In the genomic region with DNA sequence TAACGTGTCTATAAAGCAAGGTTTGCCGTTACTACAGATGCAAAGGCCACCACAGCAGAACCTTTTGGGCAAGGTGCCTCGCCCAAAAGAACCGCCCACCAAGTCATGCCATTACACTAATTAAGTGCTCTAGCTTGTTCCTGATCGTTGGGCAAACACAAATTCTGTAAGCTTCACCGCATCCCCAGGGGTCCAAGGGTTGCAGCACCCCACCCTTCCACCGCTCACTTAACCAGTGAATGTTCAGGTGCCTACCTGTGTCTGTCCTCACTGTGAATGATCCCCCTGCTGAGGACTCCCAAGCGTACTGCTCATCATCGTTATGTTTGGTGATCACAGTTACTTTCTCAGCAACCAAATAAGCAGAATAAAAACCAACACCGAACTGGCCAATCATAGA, we compare ENCODE assay signal across 1 cellular context.
A peak's percentile ranks its signal among the peaks of the same experiment; 100 is the strongest.
TF ChIP-seq lines count a peak whose summit lies in the region.

No MANE protein-coding gene starts in this region.

TF ChIP-seq in HepG2, 621 proteins besides CTCF, POLR2A, EP300 and RAD21:
- TF ChIP-seq TBX2 (CRISPR knock-in tag; IDR thresholded peaks at IDR 0.05; ENCODE audit: borderline replicate concordance): no peak
- no peak for TF ChIP-seq ZNF589 (CRISPR knock-in tag; conservative IDR thresholded peaks at IDR 0.05)
- no peak for TF ChIP-seq ETV5 (CRISPR knock-in tag; IDR thresholded peaks at IDR 0.05; ENCODE audit: borderline replicate concordance)
- TF ChIP-seq, protein P1, sequence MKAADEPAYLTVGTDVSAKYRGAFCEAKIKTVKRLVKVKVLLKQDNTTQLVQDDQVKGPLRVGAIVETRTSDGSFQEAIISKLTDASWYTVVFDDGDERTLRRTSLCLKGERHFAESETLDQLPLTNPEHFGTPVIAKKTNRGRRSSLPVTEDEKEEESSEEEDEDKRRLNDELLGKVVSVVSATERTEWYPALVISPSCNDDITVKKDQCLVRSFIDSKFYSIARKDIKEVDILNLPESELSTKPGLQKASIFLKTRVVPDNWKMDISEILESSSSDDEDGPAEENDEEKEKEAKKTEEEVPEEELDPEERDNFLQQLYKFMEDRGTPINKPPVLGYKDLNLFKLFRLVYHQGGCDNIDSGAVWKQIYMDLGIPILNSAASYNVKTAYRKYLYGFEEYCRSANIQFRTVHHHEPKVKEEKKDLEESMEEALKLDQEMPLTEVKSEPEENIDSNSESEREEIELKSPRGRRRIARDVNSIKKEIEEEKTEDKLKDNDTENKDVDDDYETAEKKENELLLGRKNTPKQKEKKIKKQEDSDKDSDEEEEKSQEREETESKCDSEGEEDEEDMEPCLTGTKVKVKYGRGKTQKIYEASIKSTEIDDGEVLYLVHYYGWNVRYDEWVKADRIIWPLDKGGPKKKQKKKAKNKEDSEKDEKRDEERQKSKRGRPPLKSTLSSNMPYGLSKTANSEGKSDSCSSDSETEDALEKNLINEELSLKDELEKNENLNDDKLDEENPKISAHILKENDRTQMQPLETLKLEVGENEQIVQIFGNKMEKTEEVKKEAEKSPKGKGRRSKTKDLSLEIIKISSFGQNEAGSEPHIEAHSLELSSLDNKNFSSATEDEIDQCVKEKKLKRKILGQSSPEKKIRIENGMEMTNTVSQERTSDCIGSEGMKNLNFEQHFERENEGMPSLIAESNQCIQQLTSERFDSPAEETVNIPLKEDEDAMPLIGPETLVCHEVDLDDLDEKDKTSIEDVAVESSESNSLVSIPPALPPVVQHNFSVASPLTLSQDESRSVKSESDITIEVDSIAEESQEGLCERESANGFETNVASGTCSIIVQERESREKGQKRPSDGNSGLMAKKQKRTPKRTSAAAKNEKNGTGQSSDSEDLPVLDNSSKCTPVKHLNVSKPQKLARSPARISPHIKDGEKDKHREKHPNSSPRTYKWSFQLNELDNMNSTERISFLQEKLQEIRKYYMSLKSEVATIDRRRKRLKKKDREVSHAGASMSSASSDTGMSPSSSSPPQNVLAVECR (CRISPR knock-in tag; IDR thresholded peaks at IDR 0.05; ENCODE audit: borderline replicate concordance): peak; percentile 33; the same call in 1 of the 2 replicates
